Comparison of ENCODE assay signal across 23 cellular contexts in genomic region chr1:193905288-193906085, GRCh38.
A peak's percentile ranks its signal among the peaks of the same experiment; 100 is the strongest.
DNase-seq lines count a peak whose midpoint lies in the region; FAIRE-seq and TF ChIP-seq lines count a peak whose summit lies in the region.
"Had no signal": no experiment of that assay in that cellular context is flagged by ENCODE, and none has a peak within 500 bp of the region (broad histone marks: within the 10 kb centered on the region; RNA-seq: fewer than 3 reads in every experiment).

No MANE protein-coding gene starts in this region.

- intact Hi-C loops in prostate gland (cut with DNase I): no loop called here

- H3K4me1 ChIP-seq in prostate gland (replicated peaks): no peaks in the 10 kb centered on the region
- H3K4me1 ChIP-seq: testis had no signal

- H3K4me3 ChIP-seq in choroid plexus epithelial cell (ENCODE audit: low read depth, low read length): no peak overlapping the region
- H3K4me3 ChIP-seq in prostate gland: no peak overlapping the region
- H3K4me3 ChIP-seq: ovary, SK-N-MC had no signal

- peak; percentile 23 for DNase-seq in HS-27A (ENCODE audit: low read depth)
- peak; percentile 17 for DNase-seq in NCI-H69 (lab: John Stamatoyannopoulos, UW)
- peak; percentile 59 for DNase-seq in choroid plexus epithelial cell (ENCODE audit: low read depth)
- peak; percentile 19 for DNase-seq in renal cortical epithelial cell (ENCODE audit: low read depth)
- DNase-seq in inferior parietal cortex (ENCODE audit: extremely low spot score): no peak
- DNase-seq in prostate gland (ENCODE audit: low spot score): no peak
- no peak for DNase-seq in RCC 7860 (ENCODE audit: low spot score)
- DNase-seq: activated CD4-positive, alpha-beta T cell treated with anti-CD3 and anti-CD28 coated beads for 48 hours; activated CD8-positive, alpha-beta memory T cell treated with anti-CD3 and anti-CD28 coated beads, Interleukin-2, amount 50 U/mL, for 48 hours; activated gamma-delta T cell; anterior cingulate cortex; DMS53; Kasumi-1; left ventricle myocardium superior; NCI-H1694 treated with DMSO at 0.1 percent for 48 hours; NCI-H510A; ovary; testis had no signal

- TF ChIP-seq CTCF in choroid plexus epithelial cell (conservative IDR thresholded peaks at IDR 0.05; ENCODE audit: low read depth, low read length) (no peak), prostate gland (IDR thresholded peaks at IDR 0.05) (no peak)

- H3K9me3 ChIP-seq in prostate gland: no peaks in the 10 kb centered on the region
- H3K9me3 ChIP-seq: ovary, testis had no signal

- no peaks in the 10 kb centered on the region for H3K36me3 ChIP-seq in prostate gland
- H3K36me3 ChIP-seq: ovary had no signal

- WGBS in prostate gland: 50% methylated on average over 5 of the region's 5 CpGs

- FAIRE-seq in RCC 7860 (lab: Jason Lieb, UNC): no peak
- FAIRE-seq: colon, endothelial cell of umbilical vein, H1 had no signal

- no peaks in the 10 kb centered on the region for H3K27me3 ChIP-seq in prostate gland (replicated peaks; ENCODE audit: insufficient read depth)
- H3K27me3 ChIP-seq: ovary, testis had no signal

- H3K27ac ChIP-seq in prostate gland: no peak overlapping the region
- H3K27ac ChIP-seq: C4-2B, ovary, SK-N-MC, testis had no signal

- no peak for TF ChIP-seq POLR2A in prostate gland (IDR thresholded peaks at IDR 0.05)

Comparison
In these comparisons a context has a peak if more than half of its experiments do, and no peak if none do; other contexts are left out.
1. DNase-seq: peak in HS-27A (single experiment), NCI-H69 (single experiment), choroid plexus epithelial cell (single experiment) and renal cortical epithelial cell (single experiment); none in inferior parietal cortex (single experiment), prostate gland (single experiment) and RCC 7860 (single experiment).